Comparison of ENCODE assay signal across 1 cellular context in genomic region chr17:82022310-82022980, GRCh38.
A peak's percentile ranks its signal among the peaks of the same experiment; 100 is the strongest.
TF ChIP-seq lines count a peak whose summit lies in the region.

Gene CENPX (minus strand): TSS chr17:82022878. CDS start chr17:82022861, 17 bp downstream.

TF ChIP-seq in HEK293, 187 proteins besides CTCF, POLR2A, EP300 and RAD21 (continued from another document and continues in another):
- TF ChIP-seq, protein P1, sequence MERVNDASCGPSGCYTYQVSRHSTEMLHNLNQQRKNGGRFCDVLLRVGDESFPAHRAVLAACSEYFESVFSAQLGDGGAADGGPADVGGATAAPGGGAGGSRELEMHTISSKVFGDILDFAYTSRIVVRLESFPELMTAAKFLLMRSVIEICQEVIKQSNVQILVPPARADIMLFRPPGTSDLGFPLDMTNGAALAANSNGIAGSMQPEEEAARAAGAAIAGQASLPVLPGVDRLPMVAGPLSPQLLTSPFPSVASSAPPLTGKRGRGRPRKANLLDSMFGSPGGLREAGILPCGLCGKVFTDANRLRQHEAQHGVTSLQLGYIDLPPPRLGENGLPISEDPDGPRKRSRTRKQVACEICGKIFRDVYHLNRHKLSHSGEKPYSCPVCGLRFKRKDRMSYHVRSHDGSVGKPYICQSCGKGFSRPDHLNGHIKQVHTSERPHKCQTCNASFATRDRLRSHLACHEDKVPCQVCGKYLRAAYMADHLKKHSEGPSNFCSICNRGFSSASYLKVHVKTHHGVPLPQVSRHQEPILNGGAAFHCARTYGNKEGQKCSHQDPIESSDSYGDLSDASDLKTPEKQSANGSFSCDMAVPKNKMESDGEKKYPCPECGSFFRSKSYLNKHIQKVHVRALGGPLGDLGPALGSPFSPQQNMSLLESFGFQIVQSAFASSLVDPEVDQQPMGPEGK (tag by site-specific recombination; IDR thresholded peaks at IDR 0.05): peak; percentile 75; the same call in 1 of the 2 replicates
- TF ChIP-seq ZFP3 (tag by site-specific recombination; IDR thresholded peaks at IDR 0.05; ENCODE audit: low read depth): no peak
- 0 out of 2 replicates have a peak, but pooled peaks have one; percentile 49 for TF ChIP-seq ZBTB8A (tag by site-specific recombination; IDR thresholded peaks at IDR 0.05)
- no peak for TF ChIP-seq ZNF571 (tag by site-specific recombination; IDR thresholded peaks at IDR 0.05)
- TF ChIP-seq GLIS1 (tag by site-specific recombination; IDR thresholded peaks at IDR 0.05): no peak
- TF ChIP-seq ZNF510 (tag by site-specific recombination; IDR thresholded peaks at IDR 0.05; ENCODE audit: insufficient replicate concordance): no peak
- TF ChIP-seq ZNF560 (tag by site-specific recombination; IDR thresholded peaks at IDR 0.05; ENCODE audit: borderline replicate concordance): no peak
- no peak for TF ChIP-seq ZNF707 (tag by site-specific recombination; IDR thresholded peaks at IDR 0.05)
- no peak for TF ChIP-seq ZNF621 (tag by site-specific recombination; IDR thresholded peaks at IDR 0.05)
- TF ChIP-seq ZNF785 (tag by site-specific recombination; IDR thresholded peaks at IDR 0.05): no peak
- TF ChIP-seq ZNF366 (tag by site-specific recombination; conservative IDR thresholded peaks at IDR 0.05): no peak
- TF ChIP-seq, protein P2, sequence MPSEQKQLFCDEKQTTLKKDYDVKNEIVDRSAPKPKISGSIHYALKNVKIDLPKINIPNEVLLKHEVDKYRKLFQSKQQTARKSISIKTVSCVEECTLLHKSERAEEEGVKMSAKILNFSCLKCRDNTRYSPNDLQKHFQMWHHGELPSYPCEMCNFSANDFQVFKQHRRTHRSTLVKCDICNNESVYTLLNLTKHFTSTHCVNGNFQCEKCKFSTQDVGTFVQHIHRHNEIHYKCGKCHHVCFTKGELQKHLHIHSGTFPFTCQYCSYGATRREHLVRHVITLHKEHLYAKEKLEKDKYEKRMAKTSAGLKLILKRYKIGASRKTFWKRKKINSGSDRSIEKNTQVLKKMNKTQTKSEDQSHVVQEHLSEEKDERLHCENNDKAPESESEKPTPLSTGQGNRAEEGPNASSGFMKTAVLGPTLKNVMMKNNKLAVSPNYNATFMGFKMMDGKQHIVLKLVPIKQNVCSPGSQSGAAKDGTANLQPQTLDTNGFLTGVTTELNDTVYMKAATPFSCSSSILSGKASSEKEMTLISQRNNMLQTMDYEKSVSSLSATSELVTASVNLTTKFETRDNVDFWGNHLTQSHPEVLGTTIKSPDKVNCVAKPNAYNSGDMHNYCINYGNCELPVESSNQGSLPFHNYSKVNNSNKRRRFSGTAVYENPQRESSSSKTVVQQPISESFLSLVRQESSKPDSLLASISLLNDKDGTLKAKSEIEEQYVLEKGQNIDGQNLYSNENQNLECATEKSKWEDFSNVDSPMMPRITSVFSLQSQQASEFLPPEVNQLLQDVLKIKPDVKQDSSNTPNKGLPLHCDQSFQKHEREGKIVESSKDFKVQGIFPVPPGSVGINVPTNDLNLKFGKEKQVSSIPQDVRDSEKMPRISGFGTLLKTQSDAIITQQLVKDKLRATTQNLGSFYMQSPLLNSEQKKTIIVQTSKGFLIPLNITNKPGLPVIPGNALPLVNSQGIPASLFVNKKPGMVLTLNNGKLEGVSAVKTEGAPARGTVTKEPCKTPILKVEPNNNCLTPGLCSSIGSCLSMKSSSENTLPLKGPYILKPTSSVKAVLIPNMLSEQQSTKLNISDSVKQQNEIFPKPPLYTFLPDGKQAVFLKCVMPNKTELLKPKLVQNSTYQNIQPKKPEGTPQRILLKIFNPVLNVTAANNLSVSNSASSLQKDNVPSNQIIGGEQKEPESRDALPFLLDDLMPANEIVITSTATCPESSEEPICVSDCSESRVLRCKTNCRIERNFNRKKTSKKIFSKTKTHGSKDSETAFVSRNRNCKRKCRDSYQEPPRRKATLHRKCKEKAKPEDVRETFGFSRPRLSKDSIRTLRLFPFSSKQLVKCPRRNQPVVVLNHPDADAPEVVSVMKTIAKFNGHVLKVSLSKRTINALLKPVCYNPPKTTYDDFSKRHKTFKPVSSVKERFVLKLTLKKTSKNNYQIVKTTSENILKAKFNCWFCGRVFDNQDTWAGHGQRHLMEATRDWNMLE (tag by site-specific recombination; conservative IDR thresholded peaks at IDR 0.05; ENCODE audit: low read depth): no peak
- no peak for TF ChIP-seq ZFP69B (tag by site-specific recombination; IDR thresholded peaks at IDR 0.05)
- TF ChIP-seq, protein P3, sequence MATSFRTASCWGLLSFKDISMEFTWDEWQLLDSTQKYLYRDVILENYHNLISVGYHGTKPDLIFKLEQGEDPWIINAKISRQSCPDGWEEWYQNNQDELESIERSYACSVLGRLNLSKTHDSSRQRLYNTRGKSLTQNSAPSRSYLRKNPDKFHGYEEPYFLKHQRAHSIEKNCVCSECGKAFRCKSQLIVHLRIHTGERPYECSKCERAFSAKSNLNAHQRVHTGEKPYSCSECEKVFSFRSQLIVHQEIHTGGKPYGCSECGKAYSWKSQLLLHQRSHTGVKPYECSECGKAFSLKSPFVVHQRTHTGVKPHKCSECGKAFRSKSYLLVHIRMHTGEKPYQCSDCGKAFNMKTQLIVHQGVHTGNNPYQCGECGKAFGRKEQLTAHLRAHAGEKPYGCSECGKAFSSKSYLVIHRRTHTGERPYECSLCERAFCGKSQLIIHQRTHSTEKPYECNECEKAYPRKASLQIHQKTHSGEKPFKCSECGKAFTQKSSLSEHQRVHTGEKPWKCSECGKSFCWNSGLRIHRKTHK (tag by site-specific recombination; IDR thresholded peaks at IDR 0.05): no peak
- TF ChIP-seq ZNF561 (tag by site-specific recombination; IDR thresholded peaks at IDR 0.05; ENCODE audit: borderline replicate concordance): no peak
- 0 out of 2 replicates have a peak, but pooled peaks have one; percentile 36 for TF ChIP-seq ZNF658 (tag by site-specific recombination; IDR thresholded peaks at IDR 0.05)
- no peak; the same call in 1 of the 2 replicates for TF ChIP-seq ZBTB1 (tag by site-specific recombination; IDR thresholded peaks at IDR 0.05)
- TF ChIP-seq ZNF184 (tag by site-specific recombination; IDR thresholded peaks at IDR 0.05): no peak
- TF ChIP-seq ZNF302 (tag by site-specific recombination; IDR thresholded peaks at IDR 0.05; ENCODE audit: low read depth): no peak
- TF ChIP-seq ZNF324 (tag by site-specific recombination; IDR thresholded peaks at IDR 0.05): 0 out of 2 replicates have a peak, but pooled peaks have one; percentile 64
- TF ChIP-seq SCRT1 (tag by site-specific recombination; IDR thresholded peaks at IDR 0.05; ENCODE audit: borderline replicate concordance): no peak
- no peak; the same call in 1 of the 2 replicates for TF ChIP-seq KLF8 (tag by site-specific recombination; IDR thresholded peaks at IDR 0.05)
- no peak for TF ChIP-seq ZNF501 (tag by site-specific recombination; IDR thresholded peaks at IDR 0.05)
- no peak for TF ChIP-seq ZNF214 (tag by site-specific recombination; IDR thresholded peaks at IDR 0.05; ENCODE audit: borderline replicate concordance)
- TF ChIP-seq WT1 (tag by site-specific recombination; IDR thresholded peaks at IDR 0.05): no peak
- TF ChIP-seq ZNF248 (tag by site-specific recombination; IDR thresholded peaks at IDR 0.05): no peak
- TF ChIP-seq ZNF169 (tag by site-specific recombination; IDR thresholded peaks at IDR 0.05): no peak
- no peak for TF ChIP-seq ZNF37A (tag by site-specific recombination; IDR thresholded peaks at IDR 0.05)
- no peak; the same call in 1 of the 2 replicates for TF ChIP-seq REST (tag by site-specific recombination; IDR thresholded peaks at IDR 0.05)
- no peak for TF ChIP-seq HOXA7 (CRISPR knock-in tag; IDR thresholded peaks at IDR 0.05; ENCODE audit: borderline replicate concordance)
- TF ChIP-seq ZBTB20 (tag by site-specific recombination; IDR thresholded peaks at IDR 0.05): peak; percentile 42; the same call in 1 of the 2 replicates
- peak; percentile 87 for TF ChIP-seq OSR2 (tag by site-specific recombination; IDR thresholded peaks at IDR 0.05)
- TF ChIP-seq TSHZ1 (tag by site-specific recombination; IDR thresholded peaks at IDR 0.05; ENCODE audit: borderline replicate concordance): peak; percentile 29; the same call in 1 of the 2 replicates
- TF ChIP-seq SP7 (tag by site-specific recombination; IDR thresholded peaks at IDR 0.05): peak; percentile 57
- TF ChIP-seq, protein P4, sequence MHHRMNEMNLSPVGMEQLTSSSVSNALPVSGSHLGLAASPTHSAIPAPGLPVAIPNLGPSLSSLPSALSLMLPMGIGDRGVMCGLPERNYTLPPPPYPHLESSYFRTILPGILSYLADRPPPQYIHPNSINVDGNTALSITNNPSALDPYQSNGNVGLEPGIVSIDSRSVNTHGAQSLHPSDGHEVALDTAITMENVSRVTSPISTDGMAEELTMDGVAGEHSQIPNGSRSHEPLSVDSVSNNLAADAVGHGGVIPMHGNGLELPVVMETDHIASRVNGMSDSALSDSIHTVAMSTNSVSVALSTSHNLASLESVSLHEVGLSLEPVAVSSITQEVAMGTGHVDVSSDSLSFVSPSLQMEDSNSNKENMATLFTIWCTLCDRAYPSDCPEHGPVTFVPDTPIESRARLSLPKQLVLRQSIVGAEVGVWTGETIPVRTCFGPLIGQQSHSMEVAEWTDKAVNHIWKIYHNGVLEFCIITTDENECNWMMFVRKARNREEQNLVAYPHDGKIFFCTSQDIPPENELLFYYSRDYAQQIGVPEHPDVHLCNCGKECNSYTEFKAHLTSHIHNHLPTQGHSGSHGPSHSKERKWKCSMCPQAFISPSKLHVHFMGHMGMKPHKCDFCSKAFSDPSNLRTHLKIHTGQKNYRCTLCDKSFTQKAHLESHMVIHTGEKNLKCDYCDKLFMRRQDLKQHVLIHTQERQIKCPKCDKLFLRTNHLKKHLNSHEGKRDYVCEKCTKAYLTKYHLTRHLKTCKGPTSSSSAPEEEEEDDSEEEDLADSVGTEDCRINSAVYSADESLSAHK (tag by site-specific recombination; IDR thresholded peaks at IDR 0.05): peak; percentile 43; the same call in 1 of the 2 replicates
- no peak for TF ChIP-seq ZNF747 (tag by site-specific recombination; IDR thresholded peaks at IDR 0.05)
- TF ChIP-seq, protein P5, sequence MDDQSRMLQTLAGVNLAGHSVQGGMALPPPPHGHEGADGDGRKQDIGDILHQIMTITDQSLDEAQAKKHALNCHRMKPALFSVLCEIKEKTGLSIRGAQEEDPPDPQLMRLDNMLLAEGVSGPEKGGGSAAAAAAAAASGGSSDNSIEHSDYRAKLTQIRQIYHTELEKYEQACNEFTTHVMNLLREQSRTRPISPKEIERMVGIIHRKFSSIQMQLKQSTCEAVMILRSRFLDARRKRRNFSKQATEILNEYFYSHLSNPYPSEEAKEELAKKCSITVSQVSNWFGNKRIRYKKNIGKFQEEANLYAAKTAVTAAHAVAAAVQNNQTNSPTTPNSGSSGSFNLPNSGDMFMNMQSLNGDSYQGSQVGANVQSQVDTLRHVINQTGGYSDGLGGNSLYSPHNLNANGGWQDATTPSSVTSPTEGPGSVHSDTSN (CRISPR knock-in tag; IDR thresholded peaks at IDR 0.05): peak; percentile 82; the same call in 1 of the 2 replicates
- no peak for TF ChIP-seq ZNF211 (tag by site-specific recombination; IDR thresholded peaks at IDR 0.05; ENCODE audit: low read depth)
- no peak for TF ChIP-seq IKZF3 (tag by site-specific recombination; IDR thresholded peaks at IDR 0.05)
- TF ChIP-seq ZNF639 (tag by site-specific recombination; IDR thresholded peaks at IDR 0.05): no peak
- TF ChIP-seq ZNF221 (tag by site-specific recombination; IDR thresholded peaks at IDR 0.05; ENCODE audit: borderline replicate concordance): no peak; the same call in 1 of the 2 replicates
